Comparison of ENCODE assay signal across 20 cellular contexts in genomic region chr11:8624698-8625097, GRCh38. TPM values are rescaled to one million over a fixed set of nuclear protein-coding genes. Genes with fewer than 3 reads are reported as not detected.
DNase-seq lines count a peak whose midpoint lies in the region; ATAC-seq, FAIRE-seq and TF ChIP-seq lines count a peak whose summit lies in the region.
"Had no signal": no experiment of that assay in that cellular context is flagged by ENCODE, and none has a peak within 500 bp of the region (broad histone marks: within the 10 kb centered on the region; RNA-seq: fewer than 3 reads in every experiment).

No MANE protein-coding gene starts in this region.

- H3K27ac Mint-ChIP-seq in stimulated activated memory B cell treated with anti-CD40 and anti-IgM and Interleukin-4, amounts not matched to agents 10 μg/mL and 1 μg/mL and 100 μg/mL, for 72 hours, result no peak overlapping the region
- H3K27ac Mint-ChIP-seq: CD8-positive, alpha-beta T cell had no signal

- no peak overlapping the region for H3K27ac ChIP-seq in left ventricle myocardium inferior (replicated peaks)
- H3K27ac ChIP-seq: A549 had no signal

- H3K36me3 ChIP-seq in bronchial epithelial cell (ENCODE audit: control insufficient read depth, insufficient read depth, low read length) (peaks cover 11% of the 10 kb centered on the region), left ventricle myocardium inferior (peaks cover 31% of the 10 kb centered on the region), BE2C (no peaks in the 10 kb centered on the region)

- intact Hi-C loops in left ventricle myocardium inferior (cut with micrococcal nuclease), result no loop called here

- TF ChIP-seq CTCF in bronchial epithelial cell (IDR thresholded peaks at IDR 0.05; ENCODE audit: insufficient read depth, low read length, severe bottlenecking), result no peak
- no peak for TF ChIP-seq CTCF in left ventricle myocardium inferior (IDR thresholded peaks at IDR 0.05; ENCODE audit: borderline replicate concordance)
- TF ChIP-seq CTCF in BE2C (IDR thresholded peaks at IDR 0.05; ENCODE audit: low read depth, low read length), result no peak

- H3K27me3 ChIP-seq in bronchial epithelial cell (ENCODE audit: control insufficient read depth, insufficient read depth, low read length), result no peaks in the 10 kb centered on the region
- no peaks in the 10 kb centered on the region for H3K27me3 ChIP-seq in left ventricle myocardium inferior (ENCODE audit: low read depth)
- H3K27me3 ChIP-seq in BE2C, result no peaks in the 10 kb centered on the region

- H3K4me3 Mint-ChIP-seq in stimulated activated memory B cell treated with anti-CD40 and anti-IgM and Interleukin-4, amounts not matched to agents 10 μg/mL and 1 μg/mL and 100 μg/mL, for 72 hours, result no peak overlapping the region
- H3K4me3 Mint-ChIP-seq: CD14-positive monocyte; CD8-positive, alpha-beta T cell had no signal

- peak; percentile 24 for ATAC-seq in stimulated activated memory B cell treated with anti-CD40 and anti-IgM and Interleukin-4, amounts not matched to agents 10 μg/mL and 1 μg/mL and 100 μg/mL, for 72 hours
- ATAC-seq: A549; CD8-positive, alpha-beta T cell had no signal

- no peak for DNase-seq in bronchial epithelial cell (ENCODE audit: low read depth)
- DNase-seq in cerebellum (ENCODE audit: low spot score), result peak; percentile 38
- DNase-seq in left ventricle myocardium inferior, result peak; percentile 25
- no peak for DNase-seq in activated CD4-positive, alpha-beta T cell treated with anti-CD3 and anti-CD28 coated beads, Interleukin-2, amount 50 U/mL, for 48 hours
- no peak for DNase-seq in NCI-H2029 (lab: John Stamatoyannopoulos, UW)
- DNase-seq in BE2C, result no peak
- DNase-seq: CD8-positive, alpha-beta T cell; COR-L47; DMS153; DMS79 treated with DMSO at 0.1 percent for 48 hours; EL; GDM1 had no signal

- no peaks in the 10 kb centered on the region for H3K9me3 Mint-ChIP-seq in stimulated activated memory B cell treated with anti-CD40 and anti-IgM and Interleukin-4, amounts not matched to agents 10 μg/mL and 1 μg/mL and 100 μg/mL, for 72 hours
- H3K9me3 Mint-ChIP-seq: CD8-positive, alpha-beta T cell had no signal

- no peaks in the 10 kb centered on the region for H3K27me3 Mint-ChIP-seq in stimulated activated memory B cell treated with anti-CD40 and anti-IgM and Interleukin-4, amounts not matched to agents 10 μg/mL and 1 μg/mL and 100 μg/mL, for 72 hours

- H3K4me1 ChIP-seq in left ventricle myocardium inferior (peaks cover 14% of the 10 kb centered on the region), BE2C (no peaks in the 10 kb centered on the region)
- H3K4me1 ChIP-seq: A549, HAP-1 had no signal

- FAIRE-seq in bronchial epithelial cell (lab: Jason Lieb, UNC), result peak; percentile 43
- FAIRE-seq: A549, D721Med, GM12892, GM19239, H1 had no signal

- H3K36me3 Mint-ChIP-seq in stimulated activated memory B cell treated with anti-CD40 and anti-IgM and Interleukin-4, amounts not matched to agents 10 μg/mL and 1 μg/mL and 100 μg/mL, for 72 hours, result peaks cover 39% of the 10 kb centered on the region

- H3K9me3 ChIP-seq in left ventricle myocardium inferior (replicated peaks), result no peaks in the 10 kb centered on the region
- no peaks in the 10 kb centered on the region for H3K9me3 ChIP-seq in BE2C
- H3K9me3 ChIP-seq: A549, HAP-1 had no signal

- H3K4me3 ChIP-seq in bronchial epithelial cell (ENCODE audit: low read depth, low read length) (no peak overlapping the region), left ventricle myocardium inferior (no peak overlapping the region), BE2C (ENCODE audit: low read depth, low read length) (no peak overlapping the region)
- H3K4me3 ChIP-seq: A549, HAP-1 had no signal

- no peaks in the 10 kb centered on the region for H3K4me1 Mint-ChIP-seq in stimulated activated memory B cell treated with anti-CD40 and anti-IgM and Interleukin-4, amounts not matched to agents 10 μg/mL and 1 μg/mL and 100 μg/mL, for 72 hours
- H3K4me1 Mint-ChIP-seq: CD14-positive monocyte had no signal

RNA-seq across cellular contexts. Expression of gene STK33, which starts 30.7 kb away (rescaled TPM):
- total RNA-seq in bronchial epithelial cell, result 0.53 and 0.77 TPM in 2 replicates
- 24.0 TPM for total RNA-seq in cerebellum
- total RNA-seq in left ventricle myocardium inferior, result 25.8 TPM
- 6.0 TPM for polyA plus RNA-seq in BE2C (2012; ENCODE audit: insufficient read depth, insufficient read length, low read depth)
- polyA plus RNA-seq: CD14-positive monocyte had no signal

RNA-seq across cellular contexts. Expression of gene TRIM66, which starts 57.8 kb away (rescaled TPM):
- total RNA-seq in bronchial epithelial cell (4.2 and 5.4 TPM in 2 replicates), cerebellum (4.9 TPM), left ventricle myocardium inferior (4.1 TPM)
- polyA plus RNA-seq in BE2C (2012; ENCODE audit: insufficient read depth, insufficient read length, low read depth), result 1.8 TPM

RNA-seq across cellular contexts. Expression of gene RPL27A, which starts 57.9 kb away (rescaled TPM):
- total RNA-seq in bronchial epithelial cell (1,214 and 1,407 TPM in 2 replicates), cerebellum (430 TPM), left ventricle myocardium inferior (597 TPM)
- polyA plus RNA-seq in BE2C (2012; ENCODE audit: insufficient read depth, insufficient read length, low read depth), result 667 TPM

Comparison
In these comparisons a context has a peak if more than half of its experiments do, and no peak if none do; other contexts are left out.
1. DNase-seq: peak in cerebellum (single experiment) and left ventricle myocardium inferior (single experiment); none in bronchial epithelial cell (single experiment), activated CD4-positive, alpha-beta T cell treated with anti-CD3 and anti-CD28 coated beads, Interleukin-2, amount 50 U/mL, for 48 hours (0 of 2), NCI-H2029 (single experiment) and BE2C (single experiment).
2. RNA of gene STK33, which starts 30.7 kb away (total RNA-seq): 25.8 TPM in left ventricle myocardium inferior (single experiment) and 24.0 TPM in cerebellum (single experiment); 0.53 to 0.77 TPM in bronchial epithelial cell; every median in the first group is over 10 times any median in the second.